ENCODE assay signal across 8 cellular contexts in genomic region chr5:16617272-16617973, GRCh38. TPM values are rescaled to one million over a fixed set of nuclear protein-coding genes. Genes with fewer than 3 reads are reported as not detected.
DNase-seq lines count a peak whose midpoint lies in the region; ATAC-seq and TF ChIP-seq lines count a peak whose summit lies in the region.

No MANE protein-coding gene starts in this region.

- H3K18ac ChIP-seq in mesendoderm (ENCODE audit: low read length): peak overlapping the region; percentile 12

- H3K9me3 ChIP-seq in SK-N-MC (ENCODE audit: low read depth, low read length) (no peaks in the 10 kb centered on the region), body of pancreas (no peaks in the 10 kb centered on the region), testis (no peaks in the 10 kb centered on the region)

- H3K27me3 ChIP-seq in body of pancreas (no peaks in the 10 kb centered on the region), mesendoderm (ENCODE audit: insufficient read depth, low read length, poor library complexity) (peaks cover 10% of the 10 kb centered on the region), testis (no peaks in the 10 kb centered on the region), foreskin keratinocyte (peaks cover 58% of the 10 kb centered on the region)

- H2AK5ac ChIP-seq in mesendoderm (ENCODE audit: low read length): no peak overlapping the region

- intact Hi-C loops in body of pancreas (cut with DNase I) (no loop called here), testis (cut with DNase I; ENCODE audit: low total_unique reads) (no loop called here)

- no peaks in the 10 kb centered on the region for H3K79me1 ChIP-seq in mesendoderm (ENCODE audit: low read length)

- H3K9ac ChIP-seq in SK-N-MC (ENCODE audit: insufficient read length): peak overlapping the region; percentile 52
- peak overlapping the region; percentile 52 for H3K9ac ChIP-seq in mesendoderm (ENCODE audit: low read length)

- H2BK15ac ChIP-seq in mesendoderm (replicated peaks; ENCODE audit: low read depth): no peak overlapping the region

- no peak overlapping the region for H2BK120ac ChIP-seq in mesendoderm (ENCODE audit: low read depth, low read length)

- 17 to 50% methylated on average over 18 to 27 of the region's 27 CpGs for WGBS in body of pancreas, 2 donors
- no CpG with 5 or more reads among the region's 27 CpGs for WGBS in mesendoderm (ENCODE audit: extremely low coverage, insufficient coverage, low lambda C conversion rate)
- 25 to 43% methylated on average over 17 to 27 of the region's 27 CpGs for WGBS in testis, 2 donors

- H3K4me1 ChIP-seq in body of pancreas (peaks cover 10% of the 10 kb centered on the region), mesendoderm (ENCODE audit: control insufficient read depth, low read depth, low read length) (no peaks in the 10 kb centered on the region), testis (peaks cover 12% of the 10 kb centered on the region), foreskin keratinocyte (peaks cover 6% of the 10 kb centered on the region)

- H3K4me2 ChIP-seq in mesendoderm (ENCODE audit: low read length): peak overlapping the region; percentile 56

- H3K4ac ChIP-seq in mesendoderm (ENCODE audit: low read depth, low read length): no peak overlapping the region

- H4K5ac ChIP-seq in mesendoderm (ENCODE audit: low read length): no peak overlapping the region

- no peak overlapping the region for H4K8ac ChIP-seq in mesendoderm (ENCODE audit: low read depth, low read length)

- no peaks in the 10 kb centered on the region for H3K79me2 ChIP-seq in mesendoderm (ENCODE audit: control insufficient read depth, insufficient read depth, low read length)

- TF ChIP-seq CTCF in body of pancreas (IDR thresholded peaks at IDR 0.05) (no peak), testis (IDR thresholded peaks at IDR 0.05) (no peak), foreskin keratinocyte (conservative IDR thresholded peaks at IDR 0.05) (no peak)

- H3K4me3 ChIP-seq in SK-N-MC (peak overlapping the region; percentile 79), body of pancreas (peak overlapping the region; percentile 59 to 84), mesendoderm (ENCODE audit: low read length) (peak overlapping the region; percentile 3), testis (peak overlapping the region; percentile 70 to 74)

- DNase-seq in SK-N-MC (ENCODE audit: low read depth, low spot score) (no peak), body of pancreas (peak in 2 of 4 donors; percentile 18 to 47), mesendoderm (no peak), testis (peak; percentile 30), foreskin keratinocyte (no peak), NCI-H1105 treated with DMSO at 0.1 percent for 48 hours (lab: John Stamatoyannopoulos, UW) (no peak)

- H3K27ac ChIP-seq in SK-N-MC: no peak overlapping the region
- peak overlapping the region in 3 of 4 donors; percentile 7 to 79 (median 53) for H3K27ac ChIP-seq in body of pancreas
- H3K27ac ChIP-seq in mesendoderm (ENCODE audit: low read depth, low read length): no peak overlapping the region
- H3K27ac ChIP-seq in testis: peak overlapping the region; percentile 41 to 53
- H3K27ac ChIP-seq in foreskin keratinocyte: no peak overlapping the region

- TF ChIP-seq POLR2A in body of pancreas (IDR thresholded peaks at IDR 0.05) (no peak), testis (IDR thresholded peaks at IDR 0.05) (no peak)

- H3K36me3 ChIP-seq in SK-N-MC (ENCODE audit: insufficient read depth, low read length): no peaks in the 10 kb centered on the region
- no peaks in the 10 kb centered on the region for H3K36me3 ChIP-seq in body of pancreas (replicated peaks in 1 of 2; ENCODE audit: insufficient read depth in 1 of 2, low read depth in 2 of 2)
- no peaks in the 10 kb centered on the region for H3K36me3 ChIP-seq in mesendoderm (ENCODE audit: control insufficient read depth, insufficient read depth, low read length)
- H3K36me3 ChIP-seq in testis (ENCODE audit: low read depth, missing control alignments): no peaks in the 10 kb centered on the region

- ATAC-seq in GM21367 (IDR thresholded peaks at IDR 0.05; ENCODE audit: unreplicated experiment): peak; percentile 6
- no peak for ATAC-seq in body of pancreas
- no peak for ATAC-seq in foreskin keratinocyte
- no peak for ATAC-seq in HG03135 (IDR thresholded peaks at IDR 0.05; ENCODE audit: unreplicated experiment)

- peak overlapping the region; percentile 76 for H3K23ac ChIP-seq in mesendoderm (ENCODE audit: low read length)

- H2BK5ac ChIP-seq in mesendoderm (ENCODE audit: low read length): no peak overlapping the region

- H3K56ac ChIP-seq in mesendoderm (ENCODE audit: low read length): peak overlapping the region; percentile 73

RNA-seq across cellular contexts. Expression of gene RETREG1, which starts 0.6 kb away (rescaled TPM):
- total RNA-seq in body of pancreas: 10 to 100 TPM; 11.9 to 16.8 TPM
- 2.1 TPM for polyA plus RNA-seq in mesendoderm (2013, experiment 1 of 2)
- polyA plus RNA-seq in mesendoderm (2013, experiment 2 of 2): 2.3 TPM
- 10 to 100 TPM; 24.8 to 55.4 TPM for total RNA-seq in testis
- 103 TPM for polyA plus RNA-seq in testis (ENCODE audit: insufficient read depth, low read depth, low replicate concordance)
- 1.3 and 2.1 TPM in 2 replicates for total RNA-seq in foreskin keratinocyte
- polyA plus RNA-seq in foreskin keratinocyte: 0.66 and 1.0 TPM in 2 replicates

Comparison
In these comparisons a context has a peak if more than half of its experiments do, and no peak if none do; other contexts are left out.
1. H3K27ac ChIP-seq: peak in body of pancreas (3 of 4) and testis (2 of 2); none in SK-N-MC (single experiment), mesendoderm (single experiment) and foreskin keratinocyte (single experiment).
2. H3K4me3 ChIP-seq: peak in every context shown above with its lines; median percentile 79 in SK-N-MC; 72 in testis; 72 in body of pancreas; 3 in mesendoderm.